2 cellular contexts compared by ENCODE assay signal in genomic region chr2:191013617-191013875, GRCh38.
TF ChIP-seq lines count a peak whose summit lies in the region.

No MANE protein-coding gene starts in this region.

TF ChIP-seq in K562, 482 proteins besides CTCF, POLR2A, EP300 and RAD21 (continued from another document):
- TF ChIP-seq REST (CRISPR knock-in tag; IDR thresholded peaks at IDR 0.05; ENCODE audit: low read depth), result no peak

TF ChIP-seq in liver, 16 proteins besides CTCF, POLR2A, EP300 and RAD21 (continued from another document):
- TF ChIP-seq ZBTB33 (IDR thresholded peaks at IDR 0.05), result no peak
TF ChIP-seq in liver: peak in this region for 0.
